14 cellular contexts compared by ENCODE assay signal in the genomic region with DNA sequence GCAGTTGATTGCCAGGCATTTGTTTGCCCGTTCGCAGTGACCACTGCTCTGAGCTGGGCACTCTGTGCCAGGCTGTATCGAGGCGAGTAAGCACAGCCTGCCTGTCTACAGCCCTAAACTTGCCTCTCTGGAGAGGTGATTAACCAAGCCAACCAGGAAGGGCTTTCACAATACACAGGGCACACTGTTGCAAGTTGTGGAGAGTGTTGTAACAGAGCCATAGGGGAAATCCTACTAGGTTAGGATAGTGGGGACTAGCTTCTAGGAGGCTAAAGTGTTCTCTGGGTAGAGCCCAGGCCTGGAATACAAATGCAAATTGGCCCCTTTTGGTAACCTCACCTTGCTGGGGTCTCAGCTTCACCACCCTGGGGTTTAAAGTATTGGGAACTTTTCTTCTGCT. TPM values are rescaled to one million over a fixed set of nuclear protein-coding genes. Genes with fewer than 3 reads are reported as not detected.
DNase-seq lines count a peak whose midpoint lies in the region; ATAC-seq and TF ChIP-seq lines count a peak whose summit lies in the region.
"Had no signal": no experiment of that assay in that cellular context is flagged by ENCODE, and none has a peak within 500 bp of the region (broad histone marks: within the 10 kb centered on the region; RNA-seq: fewer than 3 reads in every experiment).

No MANE protein-coding gene starts in this region.

- H3K27ac ChIP-seq in upper lobe of left lung, result peak overlapping the region in 3 of 4 donors; percentile 63 to 81 (median 67)
- H3K27ac ChIP-seq: A549, esophagus muscularis mucosa had no signal

- TF ChIP-seq POLR2A in upper lobe of left lung (IDR thresholded peaks at IDR 0.05), result peak in 1 of 4 donors; percentile 13

- H3K36me3 Mint-ChIP-seq in activated naive CD4-positive, alpha-beta T cell treated with anti-CD3 and anti-CD28 coated beads for 36 hours (ENCODE audit: low read depth), result no peaks in the 10 kb centered on the region
- peaks cover 18% of the 10 kb centered on the region for H3K36me3 Mint-ChIP-seq in activated naive CD8-positive, alpha-beta T cell treated with anti-CD3 and anti-CD28 coated beads for 36 hours

- H3K27me3 Mint-ChIP-seq in activated naive CD4-positive, alpha-beta T cell treated with anti-CD3 and anti-CD28 coated beads for 36 hours (ENCODE audit: low read depth), result no peaks in the 10 kb centered on the region
- no peaks in the 10 kb centered on the region for H3K27me3 Mint-ChIP-seq in activated naive CD8-positive, alpha-beta T cell treated with anti-CD3 and anti-CD28 coated beads for 36 hours
- H3K27me3 Mint-ChIP-seq: brain had no signal

- no peaks in the 10 kb centered on the region for H3K27me3 ChIP-seq in upper lobe of left lung
- H3K27me3 ChIP-seq: esophagus muscularis mucosa had no signal

- ATAC-seq in upper lobe of left lung (ENCODE audit: low FRiP score in 2 of 2) (peak; percentile 77 to 83), GM21515 (IDR thresholded peaks at IDR 0.05; ENCODE audit: unreplicated experiment) (no peak), SK-N-SH treated with all-trans-retinoic acid at 6 μM for 48 hours (no peak)
- ATAC-seq: A549 had no signal

- DNase-seq in activated naive CD4-positive, alpha-beta T cell treated with anti-CD3 and anti-CD28 coated beads for 36 hours, result no peak
- no peak for DNase-seq in activated naive CD4-positive, alpha-beta T cell treated with Interleukin-2 at 50 U/mL for 16 hours
- no peak for DNase-seq in activated naive CD8-positive, alpha-beta T cell treated with anti-CD3 and anti-CD28 coated beads for 36 hours
- DNase-seq in iPS-NIHi7 (ENCODE audit: extremely low spot score), result peak; percentile 50
- peak in 1 of 2 donors; percentile 75 for DNase-seq in upper lobe of left lung
- no peak for DNase-seq in NCI-H82 treated with DMSO at 0.1 percent for 48 hours (lab: John Stamatoyannopoulos, UW; ENCODE audit: unreplicated experiment)
- DNase-seq: H9, Karpas-422, NCI-H524 treated with DMSO at 0.1 percent for 48 hours had no signal

- H3K4me1 Mint-ChIP-seq in activated naive CD4-positive, alpha-beta T cell treated with anti-CD3 and anti-CD28 coated beads for 36 hours (ENCODE audit: low read depth), result peaks cover 32% of the 10 kb centered on the region
- peaks cover 50% of the 10 kb centered on the region for H3K4me1 Mint-ChIP-seq in activated naive CD8-positive, alpha-beta T cell treated with anti-CD3 and anti-CD28 coated beads for 36 hours

- CTCF ChIA-PET in activated naive CD4-positive, alpha-beta T cell treated with anti-CD3 and anti-CD28 coated beads for 36 hours (lab: Charles Lee), result interaction anchor here (1.0 kb wide), 1 partner anchor 33 kb away, joined by 4 read pairs; no protein-coding TSS in a partner anchor

- no peak overlapping the region for H3K4me3 Mint-ChIP-seq in activated naive CD4-positive, alpha-beta T cell treated with anti-CD3 and anti-CD28 coated beads for 36 hours
- no peak overlapping the region for H3K4me3 Mint-ChIP-seq in activated naive CD8-positive, alpha-beta T cell treated with anti-CD3 and anti-CD28 coated beads for 36 hours
- H3K4me3 Mint-ChIP-seq: brain, H9 had no signal

- no peak for TF ChIP-seq CTCF in upper lobe of left lung (IDR thresholded peaks at IDR 0.05)

- H3K4me1 ChIP-seq in upper lobe of left lung, result peaks cover 0 to 7% (median 2%) of the 10 kb centered on the region in 4 donors
- H3K4me1 ChIP-seq: A549 had no signal

- no peaks in the 10 kb centered on the region for H3K9me3 Mint-ChIP-seq in activated naive CD4-positive, alpha-beta T cell treated with anti-CD3 and anti-CD28 coated beads for 36 hours
- no peaks in the 10 kb centered on the region for H3K9me3 Mint-ChIP-seq in activated naive CD8-positive, alpha-beta T cell treated with anti-CD3 and anti-CD28 coated beads for 36 hours
- H3K9me3 Mint-ChIP-seq: brain, H9 had no signal

- WGBS in upper lobe of left lung, 2 donors, result 50 to 65% methylated on average over 4 of the region's 4 CpGs

- H3K27ac Mint-ChIP-seq in activated naive CD4-positive, alpha-beta T cell treated with anti-CD3 and anti-CD28 coated beads for 36 hours, result peak overlapping the region; percentile 21
- peak overlapping the region; percentile 18 for H3K27ac Mint-ChIP-seq in activated naive CD8-positive, alpha-beta T cell treated with anti-CD3 and anti-CD28 coated beads for 36 hours
- H3K27ac Mint-ChIP-seq: brain, H9 had no signal

- no peaks in the 10 kb centered on the region for H3K36me3 ChIP-seq in upper lobe of left lung

- no peak for TF ChIP-seq EP300 in upper lobe of left lung (IDR thresholded peaks at IDR 0.05)

- H3K4me3 ChIP-seq in upper lobe of left lung, result no peak overlapping the region
- H3K4me3 ChIP-seq: A549, esophagus muscularis mucosa had no signal

- no peaks in the 10 kb centered on the region for H3K9me3 ChIP-seq in upper lobe of left lung
- H3K9me3 ChIP-seq: A549, esophagus muscularis mucosa had no signal

- intact Hi-C loops in activated naive CD4-positive, alpha-beta T cell treated with anti-CD3 and anti-CD28 coated beads for 36 hours (cut with micrococcal nuclease), result no loop called here

TF ChIP-seq in SK-N-SH treated with all-trans-retinoic acid at 6 μM for 48 hours, 23 proteins besides CTCF, POLR2A, EP300 and RAD21:
- no peak for TF ChIP-seq ESRRG (CRISPR knock-in tag; IDR thresholded peaks at IDR 0.05)
- TF ChIP-seq BACH2 (CRISPR knock-in tag; IDR thresholded peaks at IDR 0.05; ENCODE audit: borderline replicate concordance), result no peak
- no peak for TF ChIP-seq ZFP30 (CRISPR knock-in tag; IDR thresholded peaks at IDR 0.05)
- TF ChIP-seq ZFP3 (CRISPR knock-in tag; IDR thresholded peaks at IDR 0.05), result no peak
- TF ChIP-seq TCF4 (CRISPR knock-in tag; IDR thresholded peaks at IDR 0.05; ENCODE audit: borderline replicate concordance), result no peak

RNA-seq across cellular contexts. Expression of a gene that starts 23.8 kb away (rescaled TPM):
- total RNA-seq in activated naive CD4-positive, alpha-beta T cell treated with anti-CD3 and anti-CD28 coated beads for 36 hours, result 10 to 100 TPM; 33.8 to 37.3 TPM
- total RNA-seq in activated naive CD8-positive, alpha-beta T cell treated with anti-CD3 and anti-CD28 coated beads for 36 hours, result 10 to 100 TPM; 47.3 to 57.5 TPM
- total RNA-seq in upper lobe of left lung, result 10 to 100 TPM; 35.0 to 70.2 (median 40.9) TPM

Comparison
In these comparisons a context has a peak if more than half of its experiments do, and no peak if none do; other contexts are left out.
1. ATAC-seq: peak in upper lobe of left lung (2 of 2); none in GM21515 (single experiment) and SK-N-SH treated with all-trans-retinoic acid at 6 μM for 48 hours (single experiment).